21 cellular contexts compared by ENCODE assay signal in genomic region chr6:23036401-23036983, GRCh38.
"Had no signal": no experiment of that assay in that cellular context is flagged by ENCODE, and none has a peak within 500 bp of the region (broad histone marks: within the 10 kb centered on the region; RNA-seq: fewer than 3 reads in every experiment).

No MANE protein-coding gene starts in this region.

- H3K27me3 ChIP-seq: ovary, right lobe of liver, suprapubic skin, vagina had no signal

- H3K36me3 ChIP-seq: ovary, right lobe of liver, suprapubic skin, vagina, WERI-Rb-1 had no signal

- H3K4me2 ChIP-seq: smooth muscle cell had no signal

- H3K4me3 ChIP-seq: mucosa of descending colon, ovary, right lobe of liver, smooth muscle cell, suprapubic skin, vagina had no signal

- H3K27ac ChIP-seq: ovary, right lobe of liver, suprapubic skin, vagina, WERI-Rb-1 had no signal

- ATAC-seq: activated T-cell treated with anti-CD3 and anti-CD28 coated beads, Interleukin-2, amount 50 U/mL, for 72 hours; effector memory CD8-positive, alpha-beta T cell; mucosa of descending colon; naive thymus-derived CD8-positive, alpha-beta T cell; right lobe of liver; stimulated activated naive CD8-positive, alpha-beta T cell treated with anti-CD3 and anti-CD28 coated beads, Interleukin-15, amount 100 ng/mL, for 72 hours had no signal

- DNase-seq: activated CD4-positive, alpha-beta T cell treated with anti-CD3 and anti-CD28 coated beads for 1 hour; activated CD8-positive, alpha-beta memory T cell treated with anti-CD3 and anti-CD28 coated beads for 24 hours; activated CD8-positive, alpha-beta memory T cell treated with anti-CD3 and anti-CD28 coated beads, Interleukin-2, amount 50 U/mL, for 48 hours; activated effector memory CD4-positive, alpha-beta T cell treated with anti-CD3 and anti-CD28 coated beads, Interleukin-2, amount 50 U/mL, for 16 hours; activated naive CD4-positive, alpha-beta T cell treated with anti-CD3 and anti-CD28 coated beads, Interleukin-2, amount 50 U/mL, for 16 hours; activated T-cell treated with anti-CD3 and anti-CD28 coated beads, Interleukin-2, amount 50 U/mL, for 72 hours; effector memory CD8-positive, alpha-beta T cell; foreskin melanocyte; mesenchymal stem cell; mucosa of descending colon; naive thymus-derived CD8-positive, alpha-beta T cell; ovary; right lobe of liver; stimulated activated CD4-positive, alpha-beta T cell treated with anti-CD3 and anti-CD28 coated beads, Interleukin-4, amount 100 ng/mL, for 1 hour; stimulated activated naive CD8-positive, alpha-beta T cell treated with anti-CD3 and anti-CD28 coated beads, Interleukin-15, amount 100 ng/mL, for 72 hours; T-helper 2 cell; trophoblast cell; WERI-Rb-1 had no signal

- H3K9me3 ChIP-seq: mucosa of descending colon, ovary, right lobe of liver, suprapubic skin, vagina had no signal

- H3K4me1 ChIP-seq: right lobe of liver, suprapubic skin, vagina had no signal
